ENCODE assay signal across 1 cellular context in the genomic region with DNA sequence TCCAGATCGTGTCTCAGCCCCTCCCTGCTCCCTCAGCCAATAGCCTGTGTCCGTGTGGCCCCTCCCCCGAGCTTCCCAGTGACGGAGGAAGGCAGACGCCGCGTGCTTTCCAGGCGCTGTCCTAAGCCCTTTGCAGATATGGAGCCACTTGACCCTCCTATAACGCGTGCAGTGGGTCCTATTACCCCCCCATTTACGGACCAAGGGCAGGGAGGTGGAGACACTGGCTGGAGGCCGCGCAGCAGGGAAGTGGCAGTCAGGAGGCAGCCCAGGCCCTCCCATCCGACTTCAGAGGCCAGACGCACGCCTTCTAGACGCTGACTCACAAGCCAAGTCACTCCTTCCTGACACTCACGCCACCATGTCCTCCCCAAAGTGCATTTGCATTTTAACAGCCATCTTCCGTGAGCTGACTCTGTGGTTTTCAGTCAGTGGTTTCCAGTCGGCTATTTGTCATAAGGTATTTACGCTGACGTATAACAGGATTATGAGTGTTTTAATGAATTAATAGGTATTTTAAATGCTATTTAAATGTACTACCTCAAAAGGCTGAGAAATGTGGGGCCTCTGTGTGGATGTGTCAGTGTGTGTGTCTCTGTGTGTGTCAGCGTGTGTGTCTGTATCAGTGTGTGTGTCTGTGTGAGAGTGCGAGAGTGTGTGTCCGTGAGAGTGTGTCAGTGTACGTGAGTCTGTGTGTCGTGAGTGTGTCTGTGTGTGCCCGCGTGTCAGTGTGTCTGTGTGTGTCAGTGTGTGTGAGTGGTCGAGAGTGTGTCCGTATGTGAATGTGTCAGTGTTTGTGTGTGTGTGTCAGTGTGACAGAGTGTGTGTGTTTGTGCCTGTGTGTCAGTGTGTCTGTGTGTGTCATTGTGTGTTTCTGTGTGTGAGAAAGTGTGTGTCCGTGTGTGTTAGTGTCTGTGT.
TF ChIP-seq lines count a peak whose summit lies in the region.

No MANE protein-coding gene starts in this region.

TF ChIP-seq in HEK293, 187 proteins besides CTCF, POLR2A, EP300 and RAD21 (continued from another document and continues in another):
- TF ChIP-seq, protein P1, sequence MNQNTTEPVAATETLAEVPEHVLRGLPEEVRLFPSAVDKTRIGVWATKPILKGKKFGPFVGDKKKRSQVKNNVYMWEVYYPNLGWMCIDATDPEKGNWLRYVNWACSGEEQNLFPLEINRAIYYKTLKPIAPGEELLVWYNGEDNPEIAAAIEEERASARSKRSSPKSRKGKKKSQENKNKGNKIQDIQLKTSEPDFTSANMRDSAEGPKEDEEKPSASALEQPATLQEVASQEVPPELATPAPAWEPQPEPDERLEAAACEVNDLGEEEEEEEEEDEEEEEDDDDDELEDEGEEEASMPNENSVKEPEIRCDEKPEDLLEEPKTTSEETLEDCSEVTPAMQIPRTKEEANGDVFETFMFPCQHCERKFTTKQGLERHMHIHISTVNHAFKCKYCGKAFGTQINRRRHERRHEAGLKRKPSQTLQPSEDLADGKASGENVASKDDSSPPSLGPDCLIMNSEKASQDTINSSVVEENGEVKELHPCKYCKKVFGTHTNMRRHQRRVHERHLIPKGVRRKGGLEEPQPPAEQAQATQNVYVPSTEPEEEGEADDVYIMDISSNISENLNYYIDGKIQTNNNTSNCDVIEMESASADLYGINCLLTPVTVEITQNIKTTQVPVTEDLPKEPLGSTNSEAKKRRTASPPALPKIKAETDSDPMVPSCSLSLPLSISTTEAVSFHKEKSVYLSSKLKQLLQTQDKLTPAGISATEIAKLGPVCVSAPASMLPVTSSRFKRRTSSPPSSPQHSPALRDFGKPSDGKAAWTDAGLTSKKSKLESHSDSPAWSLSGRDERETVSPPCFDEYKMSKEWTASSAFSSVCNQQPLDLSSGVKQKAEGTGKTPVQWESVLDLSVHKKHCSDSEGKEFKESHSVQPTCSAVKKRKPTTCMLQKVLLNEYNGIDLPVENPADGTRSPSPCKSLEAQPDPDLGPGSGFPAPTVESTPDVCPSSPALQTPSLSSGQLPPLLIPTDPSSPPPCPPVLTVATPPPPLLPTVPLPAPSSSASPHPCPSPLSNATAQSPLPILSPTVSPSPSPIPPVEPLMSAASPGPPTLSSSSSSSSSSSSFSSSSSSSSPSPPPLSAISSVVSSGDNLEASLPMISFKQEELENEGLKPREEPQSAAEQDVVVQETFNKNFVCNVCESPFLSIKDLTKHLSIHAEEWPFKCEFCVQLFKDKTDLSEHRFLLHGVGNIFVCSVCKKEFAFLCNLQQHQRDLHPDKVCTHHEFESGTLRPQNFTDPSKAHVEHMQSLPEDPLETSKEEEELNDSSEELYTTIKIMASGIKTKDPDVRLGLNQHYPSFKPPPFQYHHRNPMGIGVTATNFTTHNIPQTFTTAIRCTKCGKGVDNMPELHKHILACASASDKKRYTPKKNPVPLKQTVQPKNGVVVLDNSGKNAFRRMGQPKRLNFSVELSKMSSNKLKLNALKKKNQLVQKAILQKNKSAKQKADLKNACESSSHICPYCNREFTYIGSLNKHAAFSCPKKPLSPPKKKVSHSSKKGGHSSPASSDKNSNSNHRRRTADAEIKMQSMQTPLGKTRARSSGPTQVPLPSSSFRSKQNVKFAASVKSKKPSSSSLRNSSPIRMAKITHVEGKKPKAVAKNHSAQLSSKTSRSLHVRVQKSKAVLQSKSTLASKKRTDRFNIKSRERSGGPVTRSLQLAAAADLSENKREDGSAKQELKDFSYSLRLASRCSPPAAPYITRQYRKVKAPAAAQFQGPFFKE (tag by site-specific recombination; IDR thresholded peaks at IDR 0.05; ENCODE audit: borderline replicate concordance) = no peak
- TF ChIP-seq ZNF433 (tag by site-specific recombination; IDR thresholded peaks at IDR 0.05; ENCODE audit: low read depth) (no peak), ZNF654 (tag by site-specific recombination; IDR thresholded peaks at IDR 0.05; ENCODE audit: low read depth) (no peak), ZNF600 (tag by site-specific recombination; IDR thresholded peaks at IDR 0.05) (peak; percentile 96), SP2 (tag by site-specific recombination; IDR thresholded peaks at IDR 0.05) (peak; percentile 93), ZNF221 (tag by site-specific recombination; IDR thresholded peaks at IDR 0.05; ENCODE audit: borderline replicate concordance) (no peak), ZNF354C (tag by site-specific recombination; IDR thresholded peaks at IDR 0.05; ENCODE audit: borderline replicate concordance, low read depth) (no peak), ZNF521 (tag by site-specific recombination; IDR thresholded peaks at IDR 0.05) (no peak; the same call in 1 of the 2 replicates), ZNF350 (tag by site-specific recombination; IDR thresholded peaks at IDR 0.05) (no peak), ZNF664 (tag by site-specific recombination; IDR thresholded peaks at IDR 0.05) (peak; percentile 94), BCL11B (tag by site-specific recombination; IDR thresholded peaks at IDR 0.05; ENCODE audit: low read depth) (0 out of 2 replicates have a peak, but pooled peaks have one; percentile 68), ZNF561 (tag by site-specific recombination; IDR thresholded peaks at IDR 0.05; ENCODE audit: borderline replicate concordance) (peak; percentile 84), ZNF837 (tag by site-specific recombination; IDR thresholded peaks at IDR 0.05) (no peak; the same call in 1 of the 2 replicates), ZNF596 (tag by site-specific recombination; IDR thresholded peaks at IDR 0.05) (no peak), ZNF23 (tag by site-specific recombination; IDR thresholded peaks at IDR 0.05; ENCODE audit: borderline replicate concordance) (no peak), ZBTB48 (tag by site-specific recombination; IDR thresholded peaks at IDR 0.05) (peak; percentile 35; the same call in 1 of the 2 replicates), ZNF747 (tag by site-specific recombination; IDR thresholded peaks at IDR 0.05) (no peak), ZNF558 (tag by site-specific recombination; IDR thresholded peaks at IDR 0.05) (no peak; the same call in 1 of the 2 replicates), SALL2 (tag by site-specific recombination; IDR thresholded peaks at IDR 0.05; ENCODE audit: borderline replicate concordance) (no peak), YY2 (tag by site-specific recombination; IDR thresholded peaks at IDR 0.05) (no peak; the same call in 1 of the 2 replicates), ZNF48 (tag by site-specific recombination; IDR thresholded peaks at IDR 0.05) (no peak), ZNF16 (tag by site-specific recombination; IDR thresholded peaks at IDR 0.05; ENCODE audit: low read depth) (no peak), ZNF391 (tag by site-specific recombination; IDR thresholded peaks at IDR 0.05; ENCODE audit: borderline replicate concordance, low read depth) (peak; percentile 75; the same call in 1 of the 2 replicates), ZFHX2 (tag by site-specific recombination; conservative IDR thresholded peaks at IDR 0.05) (peak; percentile 27; the same call in 1 of the 2 replicates), KLF16 (tag by site-specific recombination; IDR thresholded peaks at IDR 0.05) (peak; percentile 74), ZNF311 (tag by site-specific recombination; IDR thresholded peaks at IDR 0.05; ENCODE audit: borderline replicate concordance) (no peak; the same call in 1 of the 2 replicates), ZNF501 (tag by site-specific recombination; IDR thresholded peaks at IDR 0.05) (peak; percentile 91), ZNF529 (tag by site-specific recombination; IDR thresholded peaks at IDR 0.05; ENCODE audit: insufficient replicate concordance) (no peak), ZNF274 (IDR thresholded peaks at IDR 0.05; ENCODE audit: low read length) (no peak), ZNF274 (tag by site-specific recombination; IDR thresholded peaks at IDR 0.05; ENCODE audit: borderline replicate concordance) (no peak), ZNF404 (tag by site-specific recombination; IDR thresholded peaks at IDR 0.05) (no peak), ZBTB1 (tag by site-specific recombination; IDR thresholded peaks at IDR 0.05) (no peak)
- TF ChIP-seq, protein P2, sequence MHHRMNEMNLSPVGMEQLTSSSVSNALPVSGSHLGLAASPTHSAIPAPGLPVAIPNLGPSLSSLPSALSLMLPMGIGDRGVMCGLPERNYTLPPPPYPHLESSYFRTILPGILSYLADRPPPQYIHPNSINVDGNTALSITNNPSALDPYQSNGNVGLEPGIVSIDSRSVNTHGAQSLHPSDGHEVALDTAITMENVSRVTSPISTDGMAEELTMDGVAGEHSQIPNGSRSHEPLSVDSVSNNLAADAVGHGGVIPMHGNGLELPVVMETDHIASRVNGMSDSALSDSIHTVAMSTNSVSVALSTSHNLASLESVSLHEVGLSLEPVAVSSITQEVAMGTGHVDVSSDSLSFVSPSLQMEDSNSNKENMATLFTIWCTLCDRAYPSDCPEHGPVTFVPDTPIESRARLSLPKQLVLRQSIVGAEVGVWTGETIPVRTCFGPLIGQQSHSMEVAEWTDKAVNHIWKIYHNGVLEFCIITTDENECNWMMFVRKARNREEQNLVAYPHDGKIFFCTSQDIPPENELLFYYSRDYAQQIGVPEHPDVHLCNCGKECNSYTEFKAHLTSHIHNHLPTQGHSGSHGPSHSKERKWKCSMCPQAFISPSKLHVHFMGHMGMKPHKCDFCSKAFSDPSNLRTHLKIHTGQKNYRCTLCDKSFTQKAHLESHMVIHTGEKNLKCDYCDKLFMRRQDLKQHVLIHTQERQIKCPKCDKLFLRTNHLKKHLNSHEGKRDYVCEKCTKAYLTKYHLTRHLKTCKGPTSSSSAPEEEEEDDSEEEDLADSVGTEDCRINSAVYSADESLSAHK (tag by site-specific recombination; IDR thresholded peaks at IDR 0.05) = peak; percentile 86
- TF ChIP-seq, protein P3, sequence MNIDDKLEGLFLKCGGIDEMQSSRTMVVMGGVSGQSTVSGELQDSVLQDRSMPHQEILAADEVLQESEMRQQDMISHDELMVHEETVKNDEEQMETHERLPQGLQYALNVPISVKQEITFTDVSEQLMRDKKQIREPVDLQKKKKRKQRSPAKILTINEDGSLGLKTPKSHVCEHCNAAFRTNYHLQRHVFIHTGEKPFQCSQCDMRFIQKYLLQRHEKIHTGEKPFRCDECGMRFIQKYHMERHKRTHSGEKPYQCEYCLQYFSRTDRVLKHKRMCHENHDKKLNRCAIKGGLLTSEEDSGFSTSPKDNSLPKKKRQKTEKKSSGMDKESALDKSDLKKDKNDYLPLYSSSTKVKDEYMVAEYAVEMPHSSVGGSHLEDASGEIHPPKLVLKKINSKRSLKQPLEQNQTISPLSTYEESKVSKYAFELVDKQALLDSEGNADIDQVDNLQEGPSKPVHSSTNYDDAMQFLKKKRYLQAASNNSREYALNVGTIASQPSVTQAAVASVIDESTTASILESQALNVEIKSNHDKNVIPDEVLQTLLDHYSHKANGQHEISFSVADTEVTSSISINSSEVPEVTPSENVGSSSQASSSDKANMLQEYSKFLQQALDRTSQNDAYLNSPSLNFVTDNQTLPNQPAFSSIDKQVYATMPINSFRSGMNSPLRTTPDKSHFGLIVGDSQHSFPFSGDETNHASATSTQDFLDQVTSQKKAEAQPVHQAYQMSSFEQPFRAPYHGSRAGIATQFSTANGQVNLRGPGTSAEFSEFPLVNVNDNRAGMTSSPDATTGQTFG (tag by site-specific recombination; IDR thresholded peaks at IDR 0.05; ENCODE audit: borderline replicate concordance) = 0 out of 2 replicates have a peak, but pooled peaks have one; percentile 34
- TF ChIP-seq, protein P4, sequence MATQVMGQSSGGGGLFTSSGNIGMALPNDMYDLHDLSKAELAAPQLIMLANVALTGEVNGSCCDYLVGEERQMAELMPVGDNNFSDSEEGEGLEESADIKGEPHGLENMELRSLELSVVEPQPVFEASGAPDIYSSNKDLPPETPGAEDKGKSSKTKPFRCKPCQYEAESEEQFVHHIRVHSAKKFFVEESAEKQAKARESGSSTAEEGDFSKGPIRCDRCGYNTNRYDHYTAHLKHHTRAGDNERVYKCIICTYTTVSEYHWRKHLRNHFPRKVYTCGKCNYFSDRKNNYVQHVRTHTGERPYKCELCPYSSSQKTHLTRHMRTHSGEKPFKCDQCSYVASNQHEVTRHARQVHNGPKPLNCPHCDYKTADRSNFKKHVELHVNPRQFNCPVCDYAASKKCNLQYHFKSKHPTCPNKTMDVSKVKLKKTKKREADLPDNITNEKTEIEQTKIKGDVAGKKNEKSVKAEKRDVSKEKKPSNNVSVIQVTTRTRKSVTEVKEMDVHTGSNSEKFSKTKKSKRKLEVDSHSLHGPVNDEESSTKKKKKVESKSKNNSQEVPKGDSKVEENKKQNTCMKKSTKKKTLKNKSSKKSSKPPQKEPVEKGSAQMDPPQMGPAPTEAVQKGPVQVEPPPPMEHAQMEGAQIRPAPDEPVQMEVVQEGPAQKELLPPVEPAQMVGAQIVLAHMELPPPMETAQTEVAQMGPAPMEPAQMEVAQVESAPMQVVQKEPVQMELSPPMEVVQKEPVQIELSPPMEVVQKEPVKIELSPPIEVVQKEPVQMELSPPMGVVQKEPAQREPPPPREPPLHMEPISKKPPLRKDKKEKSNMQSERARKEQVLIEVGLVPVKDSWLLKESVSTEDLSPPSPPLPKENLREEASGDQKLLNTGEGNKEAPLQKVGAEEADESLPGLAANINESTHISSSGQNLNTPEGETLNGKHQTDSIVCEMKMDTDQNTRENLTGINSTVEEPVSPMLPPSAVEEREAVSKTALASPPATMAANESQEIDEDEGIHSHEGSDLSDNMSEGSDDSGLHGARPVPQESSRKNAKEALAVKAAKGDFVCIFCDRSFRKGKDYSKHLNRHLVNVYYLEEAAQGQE (tag by site-specific recombination; IDR thresholded peaks at IDR 0.05) = peak; percentile 91
- TF ChIP-seq, protein P5, sequence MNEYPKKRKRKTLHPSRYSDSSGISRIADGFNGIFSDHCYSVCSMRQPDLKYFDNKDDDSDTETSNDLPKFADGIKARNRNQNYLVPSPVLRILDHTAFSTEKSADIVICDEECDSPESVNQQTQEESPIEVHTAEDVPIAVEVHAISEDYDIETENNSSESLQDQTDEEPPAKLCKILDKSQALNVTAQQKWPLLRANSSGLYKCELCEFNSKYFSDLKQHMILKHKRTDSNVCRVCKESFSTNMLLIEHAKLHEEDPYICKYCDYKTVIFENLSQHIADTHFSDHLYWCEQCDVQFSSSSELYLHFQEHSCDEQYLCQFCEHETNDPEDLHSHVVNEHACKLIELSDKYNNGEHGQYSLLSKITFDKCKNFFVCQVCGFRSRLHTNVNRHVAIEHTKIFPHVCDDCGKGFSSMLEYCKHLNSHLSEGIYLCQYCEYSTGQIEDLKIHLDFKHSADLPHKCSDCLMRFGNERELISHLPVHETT (tag by site-specific recombination; IDR thresholded peaks at IDR 0.05) = peak; percentile 92
- TF ChIP-seq, protein P6, sequence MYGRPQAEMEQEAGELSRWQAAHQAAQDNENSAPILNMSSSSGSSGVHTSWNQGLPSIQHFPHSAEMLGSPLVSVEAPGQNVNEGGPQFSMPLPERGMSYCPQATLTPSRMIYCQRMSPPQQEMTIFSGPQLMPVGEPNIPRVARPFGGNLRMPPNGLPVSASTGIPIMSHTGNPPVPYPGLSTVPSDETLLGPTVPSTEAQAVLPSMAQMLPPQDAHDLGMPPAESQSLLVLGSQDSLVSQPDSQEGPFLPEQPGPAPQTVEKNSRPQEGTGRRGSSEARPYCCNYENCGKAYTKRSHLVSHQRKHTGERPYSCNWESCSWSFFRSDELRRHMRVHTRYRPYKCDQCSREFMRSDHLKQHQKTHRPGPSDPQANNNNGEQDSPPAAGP (tag by site-specific recombination; IDR thresholded peaks at IDR 0.05) = peak; percentile 100
- TF ChIP-seq, protein P7, sequence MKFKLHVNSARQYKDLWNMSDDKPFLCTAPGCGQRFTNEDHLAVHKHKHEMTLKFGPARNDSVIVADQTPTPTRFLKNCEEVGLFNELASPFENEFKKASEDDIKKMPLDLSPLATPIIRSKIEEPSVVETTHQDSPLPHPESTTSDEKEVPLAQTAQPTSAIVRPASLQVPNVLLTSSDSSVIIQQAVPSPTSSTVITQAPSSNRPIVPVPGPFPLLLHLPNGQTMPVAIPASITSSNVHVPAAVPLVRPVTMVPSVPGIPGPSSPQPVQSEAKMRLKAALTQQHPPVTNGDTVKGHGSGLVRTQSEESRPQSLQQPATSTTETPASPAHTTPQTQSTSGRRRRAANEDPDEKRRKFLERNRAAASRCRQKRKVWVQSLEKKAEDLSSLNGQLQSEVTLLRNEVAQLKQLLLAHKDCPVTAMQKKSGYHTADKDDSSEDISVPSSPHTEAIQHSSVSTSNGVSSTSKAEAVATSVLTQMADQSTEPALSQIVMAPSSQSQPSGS (tag by site-specific recombination; IDR thresholded peaks at IDR 0.05; ENCODE audit: low read depth) = no peak
